ENCODE assay signal across 8 cellular contexts in genomic region chr17:7835818-7836595, GRCh38. TPM values are rescaled to one million over a fixed set of nuclear protein-coding genes. Genes with fewer than 3 reads are reported as not detected.
DNase-seq lines count a peak whose midpoint lies in the region; ATAC-seq and TF ChIP-seq lines count a peak whose summit lies in the region.

No MANE protein-coding gene starts in this region.

- H3K9me3 Mint-ChIP-seq in activated CD4-positive, alpha-beta T cell treated with anti-CD3 and anti-CD28 coated beads for 36 hours (ENCODE audit: low read depth) = no peaks in the 10 kb centered on the region

- no peaks in the 10 kb centered on the region for H3K27me3 ChIP-seq in right atrium auricular region

- DNase-seq in activated CD4-positive, alpha-beta T cell treated with anti-CD3 and anti-CD28 coated beads for 36 hours = peak; percentile 64
- DNase-seq in activated CD4-positive, alpha-beta T cell treated with anti-CD3 and anti-CD28 coated beads for 1 hour = no peak
- peak; percentile 2 for DNase-seq in NCI-H526 treated with DMSO at 0.1 percent for 48 hours (lab: John Stamatoyannopoulos, UW)
- DNase-seq in amygdala (lab: John Stamatoyannopoulos, UW) = peak in 40 of 56 donors; percentile 34 to 74 (median 56)
- no peak for DNase-seq in right atrium auricular region (ENCODE audit: low spot score)
- DNase-seq in posterior vena cava (ENCODE audit: low spot score) = peak; percentile 92
- no peak for DNase-seq in HuH-7.5 (ENCODE audit: low spot score)

- H3K4me3 ChIP-seq in right atrium auricular region = peak overlapping the region; percentile 71 to 76

- CTCF ChIA-PET in activated CD4-positive, alpha-beta T cell treated with anti-CD3 and anti-CD28 coated beads for 36 hours (lab: Charles Lee) = interaction anchor here (0.6 to 3.3 kb wide), 14 partner anchors 9 to 447 kb away, joined by 3 to 20 read pairs (median 3); partner anchors contain the start of genes NAA38 and TP53

- H3K36me3 Mint-ChIP-seq in activated CD4-positive, alpha-beta T cell treated with anti-CD3 and anti-CD28 coated beads for 36 hours (ENCODE audit: low read depth) = peaks cover 12% of the 10 kb centered on the region

- no peaks in the 10 kb centered on the region for H3K27me3 Mint-ChIP-seq in activated CD4-positive, alpha-beta T cell treated with anti-CD3 and anti-CD28 coated beads for 36 hours

- H3K36me3 ChIP-seq in right atrium auricular region = no peaks in the 10 kb centered on the region

- H3K9me3 ChIP-seq in right atrium auricular region = no peaks in the 10 kb centered on the region

- ATAC-seq in activated CD4-positive, alpha-beta T cell treated with anti-CD3 and anti-CD28 coated beads for 36 hours = no peak
- peak; percentile 21 for ATAC-seq in HG02623 (IDR thresholded peaks at IDR 0.05; ENCODE audit: unreplicated experiment)

- peaks cover 0 to 62% of the 10 kb centered on the region in 2 donors for H3K4me1 ChIP-seq in right atrium auricular region

- TF ChIP-seq CTCF in right atrium auricular region (IDR thresholded peaks at IDR 0.05) = no peak

- POLR2A ChIA-PET in activated CD4-positive, alpha-beta T cell treated with anti-CD3 and anti-CD28 coated beads for 36 hours (lab: Charles Lee) = interaction anchor here (0.5 to 1.0 kb wide), 3 partner anchors 9 to 212 kb away, joined by 3 to 5 read pairs (median 4); partner anchors contain the start of gene TP53

- H3K4me3 Mint-ChIP-seq in activated CD4-positive, alpha-beta T cell treated with anti-CD3 and anti-CD28 coated beads for 36 hours = peak overlapping the region; percentile 93

- peak overlapping the region; percentile 85 for H3K27ac Mint-ChIP-seq in activated CD4-positive, alpha-beta T cell treated with anti-CD3 and anti-CD28 coated beads for 36 hours

- intact Hi-C loops in activated CD4-positive, alpha-beta T cell treated with anti-CD3 and anti-CD28 coated beads for 36 hours (cut with DNase I, micrococcal nuclease) = loop anchor here (1.0 to 2.0 kb wide), 14 partner anchors 8 to 453 kb away; partner anchors contain the start of genes NAA38 (in 2 of the 2), ALOXE3 (in 1 of the 2), POLR2A (in 1 of the 2) and RANGRF (in 1 of the 2)
- intact Hi-C loops in posterior vena cava (cut with DNase I) = no loop called here

- H3K4me1 Mint-ChIP-seq in activated CD4-positive, alpha-beta T cell treated with anti-CD3 and anti-CD28 coated beads for 36 hours = peaks cover 51% of the 10 kb centered on the region

- peak overlapping the region; percentile 99 to 100 for H3K27ac ChIP-seq in right atrium auricular region

RNA-seq across cellular contexts. Expression of gene KDM6B, which starts 2.0 kb away (rescaled TPM):
- total RNA-seq in activated CD4-positive, alpha-beta T cell treated with anti-CD3 and anti-CD28 coated beads for 36 hours = 10 to 100 TPM; 37.3 to 46.2 TPM
- total RNA-seq in right atrium auricular region (10 to 100 TPM; 11.0 to 11.1 TPM), posterior vena cava (10 to 100 TPM; 21.0 to 29.0 TPM)

RNA-seq across cellular contexts. Expression of gene TMEM88, which starts 18.9 kb away (rescaled TPM):
- 1 to 10 TPM; 3.5 to 5.6 TPM for total RNA-seq in activated CD4-positive, alpha-beta T cell treated with anti-CD3 and anti-CD28 coated beads for 36 hours
- total RNA-seq in right atrium auricular region (10 to 100 TPM; 42.5 to 53.2 TPM), posterior vena cava (10 to 100 TPM; 17.5 to 26.1 TPM)

RNA-seq across cellular contexts. Expression of gene NAA38, which starts 21.4 kb away (rescaled TPM):
- 10 to 100 TPM; 64.7 to 79.8 TPM for total RNA-seq in activated CD4-positive, alpha-beta T cell treated with anti-CD3 and anti-CD28 coated beads for 36 hours
- total RNA-seq in right atrium auricular region (10 to 100 TPM; 77.1 to 85.0 TPM), posterior vena cava (10 to 100 TPM; 65.2 to 79.7 TPM)

RNA-seq across cellular contexts. Expression of gene CYB5D1, which starts 21.8 kb away (rescaled TPM):
- 10 to 100 TPM; 12.5 to 12.6 TPM for total RNA-seq in activated CD4-positive, alpha-beta T cell treated with anti-CD3 and anti-CD28 coated beads for 36 hours
- total RNA-seq in right atrium auricular region (1 to 10 TPM; 5.1 to 6.8 TPM), posterior vena cava (1 to 10 TPM; 8.9 TPM)

RNA-seq across cellular contexts. Expression of gene CHD3, which starts 52.6 kb away (rescaled TPM):
- 100 to 1,000 TPM; 145 to 161 TPM for total RNA-seq in activated CD4-positive, alpha-beta T cell treated with anti-CD3 and anti-CD28 coated beads for 36 hours
- total RNA-seq in right atrium auricular region = 10 to 100 TPM; 17.6 to 44.7 TPM
- total RNA-seq in posterior vena cava = 100 to 1,000 TPM in 1 of 2 donors, 10 to 100 TPM in 1; 67.4 to 105 TPM

Comparison
In these comparisons a context has a peak if more than half of its experiments do, and no peak if none do; other contexts are left out.
1. DNase-seq: peak in activated CD4-positive, alpha-beta T cell treated with anti-CD3 and anti-CD28 coated beads for 36 hours (single experiment), NCI-H526 treated with DMSO at 0.1 percent for 48 hours (single experiment), amygdala (40 of 56) and posterior vena cava (single experiment); none in activated CD4-positive, alpha-beta T cell treated with anti-CD3 and anti-CD28 coated beads for 1 hour (single experiment), right atrium auricular region (single experiment) and HuH-7.5 (single experiment).
2. intact Hi-C loops: an anchor here in activated CD4-positive, alpha-beta T cell treated with anti-CD3 and anti-CD28 coated beads for 36 hours (1.0 to 2.0 kb wide); none called in posterior vena cava.